In genomic region chr5:148368299-148368698, GRCh38 we compare ENCODE assay signal across 31 cellular contexts. TPM values are rescaled to one million over a fixed set of nuclear protein-coding genes. Genes with fewer than 3 reads are reported as not detected.
"Had no signal": no experiment of that assay in that cellular context is flagged by ENCODE, and none has a peak within 500 bp of the region (broad histone marks: within the 10 kb centered on the region; RNA-seq: fewer than 3 reads in every experiment).

No MANE protein-coding gene starts in this region.

- FAIRE-seq: urothelium cell line had no signal

- H3K4me3 ChIP-seq: stomach, suprapubic skin, testis, thoracic aorta, thyroid gland, tibial artery, tibial nerve, transverse colon, upper lobe of left lung, upper lobe of right lung, uterus, vagina had no signal

- H3K4me1 ChIP-seq: suprapubic skin, testis, thyroid gland, tibial artery, tibial nerve, upper lobe of left lung, upper lobe of right lung, uterus, vagina had no signal

- H3K9me3 ChIP-seq: suprapubic skin, testis, thyroid gland, upper lobe of right lung, vagina had no signal

- H3K36me3 ChIP-seq: stomach, suprapubic skin, thoracic aorta, thyroid gland, tibial artery, transverse colon, upper lobe of left lung, upper lobe of right lung, vagina had no signal

- H3K27ac ChIP-seq: stomach, suprapubic skin, testis, thoracic aorta, thyroid gland, tibial artery, tibial nerve, transverse colon, upper lobe of left lung, upper lobe of right lung, uterus, vagina had no signal

- H3K27me3 ChIP-seq: stomach, suprapubic skin, testis, thyroid gland, tibial artery, tibial nerve, transverse colon, upper lobe of left lung, upper lobe of right lung, uterus, vagina had no signal

- ATAC-seq: stimulated activated effector memory CD8-positive, alpha-beta T cell treated with anti-CD3 and anti-CD28 coated beads, Interleukin-12 subunit alpha, Interleukin-12 subunit beta, amount 100 ng/mL, for 72 hours; stimulated activated memory B cell treated with anti-CD40 and anti-IgM and Interleukin-4, amounts not matched to agents 10 μg/mL and 1 μg/mL and 100 μg/mL, for 72 hours; stimulated activated naive B cell treated with anti-CD40 and anti-IgM and Interleukin-4, amounts not matched to agents 10 μg/mL and 1 μg/mL and 100 μg/mL, for 72 hours; stimulated activated naive CD8-positive, alpha-beta T cell treated with anti-CD3 and anti-CD28 coated beads, Interleukin-15, amount 100 ng/mL, for 72 hours; stimulated activated naive CD8-positive, alpha-beta T cell treated with anti-CD3 and anti-CD28 coated beads, Interleukin-15, Interleukin-2, amounts not matched to agents 100 U/mL and 50 U/mL, for 24 hours; upper lobe of right lung had no signal

- DNase-seq: stimulated activated CD4-positive, alpha-beta T cell treated with anti-CD3 and anti-CD28 coated beads, Interleukin-2, amount 100 ng/mL, for 48 hours; stimulated activated CD4-positive, alpha-beta T cell treated with anti-CD3 and anti-CD28 coated beads, Interleukin-4, amount 100 ng/mL, for 1 hour; stimulated activated CD4-positive, alpha-beta T cell treated with anti-CD3 and anti-CD28 coated beads, Interleukin-4, amount 100 ng/mL, for 24 hours; stimulated activated CD4-positive, alpha-beta T cell treated with anti-CD3 and anti-CD28 coated beads, Interleukin-4, amount 100 ng/mL, for 4 hours; stimulated activated CD8-positive, alpha-beta memory T cell treated with anti-CD3 and anti-CD28 coated beads, Interleukin-4, amount 100 ng/mL, for 48 hours; stimulated activated naive B cell treated with anti-CD40 and anti-IgM and Interleukin-4, amounts not matched to agents 10 μg/mL and 1 μg/mL and 100 μg/mL, for 72 hours; stimulated activated naive CD4-positive, alpha-beta T cell; stimulated activated naive CD4-positive, alpha-beta T cell treated with Interleukin-2 at 50 U/mL for 16 hours; stimulated activated naive CD8-positive, alpha-beta T cell treated with anti-CD3 and anti-CD28 coated beads, Interleukin-15, amount 100 ng/mL, for 72 hours; stimulated activated naive CD8-positive, alpha-beta T cell treated with anti-CD3 and anti-CD28 coated beads, Interleukin-15, Interleukin-2, amounts not matched to agents 100 U/mL and 50 U/mL, for 24 hours; stomach; substantia nigra; testis; thyroid gland; tibial artery; transverse colon; trophoblast cell; upper lobe of left lung; upper lobe of right lung; uterus had no signal

RNA-seq across cellular contexts. Expression of gene SPINK9, which starts 32.9 kb away (rescaled TPM):
- total RNA-seq: stomach, subcutaneous adipose tissue, suprapubic skin, temporal lobe, testis, thoracic aorta, thyroid gland, tibial nerve, transverse colon, upper lobe of left lung, upper lobe of right lung, ureter, urinary bladder, uterus, vagina had no signal
- polyA plus RNA-seq: stomach, urinary bladder had no signal

RNA-seq across cellular contexts. Expression of gene SPINK7, which starts 56.1 kb away (rescaled TPM):
- total RNA-seq: stomach, subcutaneous adipose tissue, temporal lobe, testis, thoracic aorta, thyroid gland, tibial nerve, transverse colon, upper lobe of left lung, upper lobe of right lung, ureter, urinary bladder, uterus had no signal
- polyA plus RNA-seq: urinary bladder had no signal
